ENCODE assay signal across 8 cellular contexts in genomic region chr22:17781319-17782031, GRCh38. TPM values are rescaled to one million over a fixed set of nuclear protein-coding genes. Genes with fewer than 3 reads are reported as not detected.
DNase-seq lines count a peak whose midpoint lies in the region; ATAC-seq and TF ChIP-seq lines count a peak whose summit lies in the region.

No MANE protein-coding gene starts in this region.

- intact Hi-C loops in stomach (cut with DNase I; ENCODE audit: low total_unique reads) = no loop called here

- H2AFZ ChIP-seq in neural progenitor cell (replicated peaks) = no peak overlapping the region

- TF ChIP-seq CTCF in GM06990 (IDR thresholded peaks at IDR 0.05; ENCODE audit: insufficient read depth, low read length, poor library complexity, severe bottlenecking) (no peak), brain microvascular endothelial cell (IDR thresholded peaks at IDR 0.05; ENCODE audit: low read depth, low read length, missing control alignments) (no peak), neural progenitor cell (IDR thresholded peaks at IDR 0.05) (no peak), stomach (IDR thresholded peaks at IDR 0.05) (no peak)

- H3K27ac Mint-ChIP-seq in neural progenitor cell = peak overlapping the region; percentile 69

- peaks cover 18% of the 10 kb centered on the region for H3K27me3 Mint-ChIP-seq in neural progenitor cell (ENCODE audit: insufficient read depth, low read depth)

- H3F3A ChIP-seq in neural progenitor cell (ENCODE audit: low read depth) = peaks cover 3% of the 10 kb centered on the region

- H3K27me3 ChIP-seq in GM06990 (replicated peaks; ENCODE audit: control insufficient read depth, insufficient read depth, low read length) (no peaks in the 10 kb centered on the region), brain microvascular endothelial cell (replicated peaks) (no peaks in the 10 kb centered on the region), neural progenitor cell (no peaks in the 10 kb centered on the region), stomach (peaks cover 0 to 8% (median 0%) of the 10 kb centered on the region in 3 donors)

- no peak overlapping the region for H3K4me2 ChIP-seq in neural progenitor cell

- no peaks in the 10 kb centered on the region for H3K9me3 Mint-ChIP-seq in neural progenitor cell

- WGBS in stomach, 5 donors = 31 to 38% (median 34%) methylated on average over 7 to 12 of the region's 12 CpGs

- DNase-seq in GM06990 (ENCODE audit: extremely low read depth, insufficient read length) (peak; percentile 79), brain microvascular endothelial cell (peak; percentile 81), neural progenitor cell (ENCODE audit: low spot score) (no peak), ecto neural progenitor cell (ENCODE audit: low spot score) (no peak), stomach (no peak)

- H3K4me3 ChIP-seq in GM06990 (replicated peaks; ENCODE audit: low read depth, low read length) (no peak overlapping the region), brain microvascular endothelial cell (ENCODE audit: low read depth, low read length) (no peak overlapping the region), neural progenitor cell (no peak overlapping the region), stomach (no peak overlapping the region)

- in situ Hi-C loops in brain microvascular endothelial cell (cut with HindIII; ENCODE audit: low pct_ligation_motif_present, low sequenced_read_pairs) = no loop called here

- H3K4me3 Mint-ChIP-seq in neural progenitor cell = no peak overlapping the region

- H4K20me1 ChIP-seq in neural progenitor cell (ENCODE audit: low read depth) = no peaks in the 10 kb centered on the region

- no peaks in the 10 kb centered on the region for H3K9me3 ChIP-seq in neural progenitor cell (ENCODE audit: low read depth)
- H3K9me3 ChIP-seq in stomach = no peaks in the 10 kb centered on the region

- H3K36me3 ChIP-seq in GM06990 (ENCODE audit: control insufficient read depth, insufficient read depth, low read length) (no peaks in the 10 kb centered on the region), brain microvascular endothelial cell (replicated peaks) (no peaks in the 10 kb centered on the region), neural progenitor cell (no peaks in the 10 kb centered on the region), stomach (no peaks in the 10 kb centered on the region)

- TF ChIP-seq POLR2A in stomach (IDR thresholded peaks at IDR 0.05) = no peak

- no peak for TF ChIP-seq EP300 in stomach (IDR thresholded peaks at IDR 0.05)

- no peak overlapping the region for H3K9ac ChIP-seq in neural progenitor cell

- ATAC-seq in HG02759 (IDR thresholded peaks at IDR 0.05; ENCODE audit: unreplicated experiment) = peak; percentile 52
- ATAC-seq in SK-N-SH treated with all-trans-retinoic acid at 6 μM for 48 hours = peak; percentile 64
- ATAC-seq in HG02852 (IDR thresholded peaks at IDR 0.05; ENCODE audit: unreplicated experiment) = no peak

- no peaks in the 10 kb centered on the region for H3K36me3 Mint-ChIP-seq in neural progenitor cell

- H3K4me1 Mint-ChIP-seq in neural progenitor cell = peaks cover 35% of the 10 kb centered on the region

- H3K79me2 ChIP-seq in neural progenitor cell (ENCODE audit: low read depth) = no peaks in the 10 kb centered on the region

- H3K27ac ChIP-seq in brain microvascular endothelial cell = peak overlapping the region; percentile 28
- H3K27ac ChIP-seq in neural progenitor cell = no peak overlapping the region
- peak overlapping the region in 2 of 5 donors; percentile 1 to 35 for H3K27ac ChIP-seq in stomach

- H3K4me1 ChIP-seq in neural progenitor cell = no peaks in the 10 kb centered on the region
- peaks cover 13 to 40% (median 27%) of the 10 kb centered on the region in 4 donors for H3K4me1 ChIP-seq in stomach

TF ChIP-seq in SK-N-SH treated with all-trans-retinoic acid at 6 μM for 48 hours, 23 proteins besides CTCF, POLR2A, EP300 and RAD21:
- no peak for TF ChIP-seq ZNF70 (CRISPR knock-in tag; IDR thresholded peaks at IDR 0.05)
- TF ChIP-seq TCF4 (CRISPR knock-in tag; IDR thresholded peaks at IDR 0.05; ENCODE audit: borderline replicate concordance) = no peak
- TF ChIP-seq ESRRG (CRISPR knock-in tag; IDR thresholded peaks at IDR 0.05) = no peak
- TF ChIP-seq PATZ1 (CRISPR knock-in tag; IDR thresholded peaks at IDR 0.05; ENCODE audit: borderline replicate concordance) = no peak
- no peak for TF ChIP-seq ZNF565 (CRISPR knock-in tag; conservative IDR thresholded peaks at IDR 0.05; ENCODE audit: low read depth)
- TF ChIP-seq GLIS3 (CRISPR knock-in tag; IDR thresholded peaks at IDR 0.05) = no peak

RNA-seq across cellular contexts. Expression of gene BID, which starts 7.2 kb away (rescaled TPM):
- total RNA-seq in neural progenitor cell (ENCODE audit: low replicate concordance) = 16.6 and 29.2 TPM in 2 replicates
- total RNA-seq in stomach = 10 to 100 TPM in 4 of 5 donors, 1 to 10 TPM in 1; 1.2 to 50.9 (median 24.0) TPM
- 10 to 100 TPM; 15.2 to 24.4 (median 15.3) TPM for polyA plus RNA-seq in stomach

Comparison
In these comparisons a context has a peak if more than half of its experiments do, and no peak if none do; other contexts are left out.
1. DNase-seq: peak in GM06990 (single experiment) and brain microvascular endothelial cell (single experiment); none in neural progenitor cell (single experiment), ecto neural progenitor cell (single experiment) and stomach (single experiment).